In genomic region chrX:123580871-123581270, GRCh38 we compare ENCODE assay signal across 22 cellular contexts.
"Had no signal": no experiment of that assay in that cellular context is flagged by ENCODE, and none has a peak within 500 bp of the region (broad histone marks: within the 10 kb centered on the region; RNA-seq: fewer than 3 reads in every experiment).

No MANE protein-coding gene starts in this region.

- DNase-seq: activated B cell treated with CpG ODN at 0.5 μM for 24 hours; activated CD4-positive, alpha-beta T cell treated with anti-CD3 and anti-CD28 coated beads, Interleukin-2, amount 50 U/mL, for 1 hour; activated CD8-positive, alpha-beta memory T cell treated with anti-CD3 and anti-CD28 coated beads, Interleukin-2, amount 50 U/mL, for 4 hours; activated CD8-positive, alpha-beta T cell treated with anti-CD3 and anti-CD28 coated beads for 36 hours; activated naive CD4-positive, alpha-beta T cell treated with anti-CD3 and anti-CD28 coated beads, Interleukin-2, amount 50 U/mL, for 16 hours; activated naive CD8-positive, alpha-beta T cell treated with anti-CD3 and anti-CD28 coated beads, Interleukin-2, amount 10 ng/mL, durations not matched to agents 7 days and 5 days; activated T-cell treated with anti-CD3 and anti-CD28 coated beads, Interleukin-2, amount 50 U/mL, for 72 hours; adrenal gland; anterior cingulate cortex; caudate nucleus; colonic mucosa; Kasumi-1; NCI-H1048; NCI-H146; NCI-H2029; NCI-H2107; NCI-H524; PC-9; SIG-M5; T-helper 17 cell; T-helper 9 cell had no signal

- H3K4me2 ChIP-seq: PC-9 had no signal

- ATAC-seq: activated CD8-positive, alpha-beta T cell treated with anti-CD3 and anti-CD28 coated beads for 36 hours; activated T-cell treated with anti-CD3 and anti-CD28 coated beads, Interleukin-2, amount 50 U/mL, for 72 hours; T-helper 17 cell had no signal

- H3K27me3 ChIP-seq: adrenal gland, breast epithelium, colonic mucosa had no signal

- H3K27ac ChIP-seq: adrenal gland, breast epithelium, colonic mucosa, PC-9 had no signal

- H3K4me3 ChIP-seq: adrenal gland, breast epithelium, colonic mucosa, PC-9 had no signal

- H3K4me1 ChIP-seq: adrenal gland, breast epithelium, colonic mucosa had no signal

- H2AFZ ChIP-seq: PC-9 had no signal

- H3K9me3 ChIP-seq: adrenal gland, breast epithelium had no signal

- H3K36me3 ChIP-seq: adrenal gland, breast epithelium, colonic mucosa had no signal
